In genomic region chr7:98284335-98285036, GRCh38 we compare ENCODE assay signal across 8 cellular contexts. TPM values are rescaled to one million over a fixed set of nuclear protein-coding genes. Genes with fewer than 3 reads are reported as not detected.
DNase-seq lines count a peak whose midpoint lies in the region; ATAC-seq, FAIRE-seq and TF ChIP-seq lines count a peak whose summit lies in the region.

No MANE protein-coding gene starts in this region.

- H3K36me3 Mint-ChIP-seq in CD8-positive, alpha-beta T cell: peaks cover 5% of the 10 kb centered on the region
- peaks cover 8% of the 10 kb centered on the region for H3K36me3 Mint-ChIP-seq in activated CD8-positive, alpha-beta T cell treated with anti-CD3 and anti-CD28 coated beads for 36 hours (ENCODE audit: low read depth)

- peaks cover 42% of the 10 kb centered on the region for H3K4me1 ChIP-seq in CD8-positive, alpha-beta T cell (ENCODE audit: insufficient read depth, low read length)
- peaks cover 47% of the 10 kb centered on the region for H3K4me1 ChIP-seq in PC-3 (ENCODE audit: insufficient read depth, low read length)
- peaks cover 38% of the 10 kb centered on the region for H3K4me1 ChIP-seq in endothelial cell of umbilical vein (ENCODE audit: control insufficient read depth, extremely low read depth, insufficient read depth, low read length)
- peaks cover 81% of the 10 kb centered on the region for H3K4me1 ChIP-seq in mononuclear cell (ENCODE audit: insufficient read depth, low read length)
- H3K4me1 ChIP-seq in upper lobe of right lung: peaks cover 55% of the 10 kb centered on the region

- no peak overlapping the region for H3K27ac ChIP-seq in CD8-positive, alpha-beta T cell (ENCODE audit: low read depth, low read length)
- H3K27ac ChIP-seq in PC-3 (ENCODE audit: low read length): peak overlapping the region; percentile 84
- peak overlapping the region; percentile 72 for H3K27ac ChIP-seq in endothelial cell of umbilical vein (ENCODE audit: insufficient read depth, low read depth, low read length)
- peak overlapping the region; percentile 96 for H3K27ac ChIP-seq in upper lobe of right lung

- dilution Hi-C loops in endothelial cell of umbilical vein (cut with MboI; ENCODE audit: extremely low pct_ligation_motif_present, low sequenced_read_pairs): no loop called here

- H3K79me2 ChIP-seq in PC-3 (ENCODE audit: low read length): peaks cover 77% of the 10 kb centered on the region
- peaks cover 76% of the 10 kb centered on the region for H3K79me2 ChIP-seq in endothelial cell of umbilical vein (ENCODE audit: control insufficient read depth, insufficient read depth, low read length)

- CTCF ChIA-PET in CD8-positive, alpha-beta T cell (lab: Charles Lee): interaction anchor here (1.3 kb wide), 1 partner anchor 10 kb away, joined by 3 read pairs; no protein-coding TSS in a partner anchor
- CTCF ChIA-PET in PC-3 (lab: Charles Lee): no interaction called here
- CTCF ChIA-PET in endothelial cell of umbilical vein (lab: Charles Lee): interaction anchor here (1.2 to 2.9 kb wide), 3 partner anchors 17 to 461 kb away, joined by 5 to 6 read pairs (median 6); no protein-coding TSS in a partner anchor
- CTCF ChIA-PET in activated CD8-positive, alpha-beta T cell treated with anti-CD3 and anti-CD28 coated beads for 36 hours (lab: Charles Lee): no interaction called here

- no peaks in the 10 kb centered on the region for H3K27me3 Mint-ChIP-seq in CD8-positive, alpha-beta T cell (ENCODE audit: low read depth)
- no peaks in the 10 kb centered on the region for H3K27me3 Mint-ChIP-seq in activated CD8-positive, alpha-beta T cell treated with anti-CD3 and anti-CD28 coated beads for 36 hours

- no peaks in the 10 kb centered on the region for H3K9me2 ChIP-seq in PC-3 (replicated peaks; ENCODE audit: low read length)

- BruUV-seq in PC-3 (replicated peaks; lab: Mats Ljungman, UMichigan) (TSS peak; percentile 9), endothelial cell of umbilical vein (replicated peaks; lab: Mats Ljungman, UMichigan) (no TSS peak)

- TF ChIP-seq POLR2A in endothelial cell of umbilical vein (IDR thresholded peaks at IDR 0.05; ENCODE audit: low read depth, low read length): peak; percentile 81

- DNase-seq in CD8-positive, alpha-beta T cell: no peak
- DNase-seq in PC-3 (peak; percentile 78), endothelial cell of umbilical vein (ENCODE audit: low read depth, low spot score) (peak; percentile 85), upper lobe of right lung (peak; percentile 93), NCI-H345 (lab: John Stamatoyannopoulos, UW) (no peak)
- DNase-seq in activated CD8-positive, alpha-beta T cell treated with anti-CD3 and anti-CD28 coated beads for 36 hours: no peak

- no peak for TF ChIP-seq CTCF in CD8-positive, alpha-beta T cell (IDR thresholded peaks at IDR 0.05)
- no peak for TF ChIP-seq CTCF in PC-3 (conservative IDR thresholded peaks at IDR 0.05; ENCODE audit: low read depth, low read length)
- no peak for TF ChIP-seq CTCF in endothelial cell of umbilical vein (IDR thresholded peaks at IDR 0.05; ENCODE audit: extremely low read depth in 1 of 2, insufficient read depth in 1 of 2, low read depth in 1 of 2, low read length in 2 of 2)
- TF ChIP-seq CTCF in upper lobe of right lung (IDR thresholded peaks at IDR 0.05): no peak
- TF ChIP-seq CTCF in activated CD8-positive, alpha-beta T cell treated with anti-CD3 and anti-CD28 coated beads for 36 hours (IDR thresholded peaks at IDR 0.05): no peak

- H4K20me1 ChIP-seq in PC-3 (ENCODE audit: low read length) (peaks cover 9% of the 10 kb centered on the region), endothelial cell of umbilical vein (replicated peaks; ENCODE audit: control insufficient read depth, extremely low read depth, insufficient read depth, low read length) (no peaks in the 10 kb centered on the region)

- no peak overlapping the region for H3K4me3 ChIP-seq in CD8-positive, alpha-beta T cell (ENCODE audit: low read depth, low read length)
- H3K4me3 ChIP-seq in PC-3 (ENCODE audit: low read length) (peak overlapping the region; percentile 97), endothelial cell of umbilical vein (replicated peaks in 1 of 3; ENCODE audit: insufficient read depth in 1 of 3, low read depth in 1 of 3, low read length in 3 of 3) (peak overlapping the region in 2 of 3 experiments; percentile 83 to 95), mononuclear cell (ENCODE audit: low read length) (peak overlapping the region; percentile 77), upper lobe of right lung (peak overlapping the region; percentile 88)

- peak overlapping the region; percentile 41 for H2AFZ ChIP-seq in PC-3 (ENCODE audit: low read length)
- H2AFZ ChIP-seq in endothelial cell of umbilical vein (ENCODE audit: low read depth, low read length): no peak overlapping the region

- H3K27me3 ChIP-seq in CD8-positive, alpha-beta T cell (ENCODE audit: insufficient read depth, low read length): no peaks in the 10 kb centered on the region
- H3K27me3 ChIP-seq in PC-3 (ENCODE audit: low read length) (no peaks in the 10 kb centered on the region), endothelial cell of umbilical vein (ENCODE audit: control insufficient read depth in 2 of 2, insufficient read depth in 2 of 2, low read length in 2 of 2) (no peaks in the 10 kb centered on the region), mononuclear cell (ENCODE audit: insufficient read depth, low read length) (no peaks in the 10 kb centered on the region), upper lobe of right lung (no peaks in the 10 kb centered on the region)

- no peaks in the 10 kb centered on the region for H3K36me3 ChIP-seq in CD8-positive, alpha-beta T cell (ENCODE audit: insufficient read depth, low read length)
- H3K36me3 ChIP-seq in PC-3 (ENCODE audit: low read depth, low read length) (no peaks in the 10 kb centered on the region; the same call in 1 of the 2 replicates), endothelial cell of umbilical vein (ENCODE audit: control insufficient read depth in 2 of 2, extremely low read depth in 1 of 2, insufficient read depth in 2 of 2, low read length in 2 of 2) (peaks cover 2 to 30% of the 10 kb centered on the region in 2 experiments), upper lobe of right lung (peaks cover 34% of the 10 kb centered on the region)

- H3K9me3 Mint-ChIP-seq in CD8-positive, alpha-beta T cell: no peaks in the 10 kb centered on the region
- H3K9me3 Mint-ChIP-seq in activated CD8-positive, alpha-beta T cell treated with anti-CD3 and anti-CD28 coated beads for 36 hours: no peaks in the 10 kb centered on the region

- POLR2A ChIA-PET in CD8-positive, alpha-beta T cell (lab: Charles Lee): no interaction called here
- POLR2A ChIA-PET in PC-3 (lab: Charles Lee; ENCODE audit: unreplicated experiment) (no interaction called here), endothelial cell of umbilical vein (lab: Charles Lee) (no interaction called here)
- POLR2A ChIA-PET in activated CD8-positive, alpha-beta T cell treated with anti-CD3 and anti-CD28 coated beads for 36 hours (lab: Charles Lee): interaction anchor here (0.8 to 1.3 kb wide), 2 partner anchors 15 to 32 kb away, joined by 4 read pairs; partner anchors contain the start of gene TECPR1

- H3K4me3 Mint-ChIP-seq in CD8-positive, alpha-beta T cell: peak overlapping the region; percentile 39
- no peak overlapping the region for H3K4me3 Mint-ChIP-seq in activated CD8-positive, alpha-beta T cell treated with anti-CD3 and anti-CD28 coated beads for 36 hours

- H3K9me1 ChIP-seq in endothelial cell of umbilical vein (replicated peaks; ENCODE audit: control insufficient read depth, extremely low read depth, insufficient read depth, low read length): no peaks in the 10 kb centered on the region

- no peaks in the 10 kb centered on the region for H3K9me3 ChIP-seq in CD8-positive, alpha-beta T cell (ENCODE audit: low read length)
- H3K9me3 ChIP-seq in PC-3 (ENCODE audit: low read length) (no peaks in the 10 kb centered on the region), endothelial cell of umbilical vein (replicated peaks; ENCODE audit: control insufficient read depth, insufficient read depth, low read length) (no peaks in the 10 kb centered on the region), mononuclear cell (ENCODE audit: low read depth, low read length) (no peaks in the 10 kb centered on the region), upper lobe of right lung (no peaks in the 10 kb centered on the region)

- peak; percentile 98 for FAIRE-seq in endothelial cell of umbilical vein (lab: Jason Lieb, UNC)

- no peak for ATAC-seq in CD8-positive, alpha-beta T cell
- peak; percentile 47 for ATAC-seq in PC-3
- peak; percentile 65 for ATAC-seq in upper lobe of right lung
- no peak for ATAC-seq in activated CD8-positive, alpha-beta T cell treated with anti-CD3 and anti-CD28 coated beads for 36 hours
- no peak for ATAC-seq in HG02571 (IDR thresholded peaks at IDR 0.05; ENCODE audit: unreplicated experiment)

- peak overlapping the region; percentile 100 for H3K4me2 ChIP-seq in PC-3 (ENCODE audit: low read length)
- H3K4me2 ChIP-seq in endothelial cell of umbilical vein (ENCODE audit: insufficient read depth, low read length): peak overlapping the region; percentile 87

- H3F3A ChIP-seq in PC-3 (ENCODE audit: low read length, unreplicated experiment): no peaks in the 10 kb centered on the region

- peaks cover 39% of the 10 kb centered on the region for H3K4me1 Mint-ChIP-seq in CD8-positive, alpha-beta T cell (ENCODE audit: low read depth)
- peaks cover 32% of the 10 kb centered on the region for H3K4me1 Mint-ChIP-seq in activated CD8-positive, alpha-beta T cell treated with anti-CD3 and anti-CD28 coated beads for 36 hours (ENCODE audit: low read depth)

- H3K9ac ChIP-seq in PC-3 (ENCODE audit: low read length): peak overlapping the region; percentile 97
- peak overlapping the region; percentile 59 for H3K9ac ChIP-seq in endothelial cell of umbilical vein (replicated peaks; ENCODE audit: extremely low read depth, insufficient read depth, low read length)

- H3K27ac Mint-ChIP-seq in CD8-positive, alpha-beta T cell: no peak overlapping the region
- H3K27ac Mint-ChIP-seq in activated CD8-positive, alpha-beta T cell treated with anti-CD3 and anti-CD28 coated beads for 36 hours: no peak overlapping the region

- intact Hi-C loops in CD8-positive, alpha-beta T cell (cut with DNase I, micrococcal nuclease): loop anchor here (5.0 to 10.0 kb wide), 5 partner anchors 50 to 1167 kb away; partner anchors contain the start of genes SDHAF3 (in 2 of the 2), SMURF1 (in 1 of the 2) and TRRAP (in 1 of the 2)
- intact Hi-C loops in PC-3 (cut with micrococcal nuclease) (loop anchor here (5.0 kb wide), 1 partner anchor 133 kb away; no protein-coding TSS in a partner anchor), endothelial cell of umbilical vein (cut with micrococcal nuclease) (loop anchor here (1.0 to 5.0 kb wide), 5 partner anchors 32 to 133 kb away; partner anchors contain the start of genes BAIAP2L1 and TECPR1), upper lobe of right lung (cut with DNase I) (no loop called here)
- intact Hi-C loops in activated CD8-positive, alpha-beta T cell treated with anti-CD3 and anti-CD28 coated beads for 36 hours (cut with micrococcal nuclease): no loop called here

RNA-seq across cellular contexts. Expression of gene BRI3, which starts 3.0 kb away (rescaled TPM):
- total RNA-seq in CD8-positive, alpha-beta T cell: 10 to 100 TPM; 70.6 to 70.8 TPM
- total RNA-seq in PC-3 (2014; rRNA removed) (52.5 and 55.0 TPM in 2 replicates), endothelial cell of umbilical vein (284 and 317 TPM in 2 replicates), mononuclear cell (38.8 TPM), upper lobe of right lung (530 TPM)
- polyA plus RNA-seq in endothelial cell of umbilical vein: 214 and 223 TPM in 2 replicates
- 168 and 172 TPM in 2 replicates for polyA plus RNA-seq in endothelial cell of umbilical vein (2011; cell fraction: cytosol; rRNA removed)
- 57.3 and 67.5 TPM in 2 replicates for polyA plus RNA-seq in endothelial cell of umbilical vein (2011; cell fraction: nucleus; rRNA removed)
- 224 and 245 TPM in 2 replicates for polyA plus RNA-seq in endothelial cell of umbilical vein (2012)
- polyA minus RNA-seq in endothelial cell of umbilical vein: 93.6 and 113 TPM in 2 replicates
- 39.4 TPM for polyA minus RNA-seq in endothelial cell of umbilical vein (2011; cell fraction: cytosol; rRNA and poly(A)+ RNA removed)
- 41.2 and 44.6 TPM in 2 replicates for polyA minus RNA-seq in endothelial cell of umbilical vein (2011; cell fraction: nucleus; rRNA and poly(A)+ RNA removed)
- total RNA-seq in activated CD8-positive, alpha-beta T cell treated with anti-CD3 and anti-CD28 coated beads for 36 hours: 10 to 100 TPM; 44.9 to 47.6 TPM

RNA-seq across cellular contexts. Expression of gene TECPR1, which starts 32.5 kb away (rescaled TPM):
- 10 to 100 TPM; 64.4 to 68.2 TPM for total RNA-seq in CD8-positive, alpha-beta T cell
- total RNA-seq in PC-3 (2014; rRNA removed) (9.4 and 11.5 TPM in 2 replicates), endothelial cell of umbilical vein (84.9 and 97.5 TPM in 2 replicates), mononuclear cell (29.8 TPM), upper lobe of right lung (55.2 TPM)
- polyA plus RNA-seq in endothelial cell of umbilical vein: 11.8 and 12.3 TPM in 2 replicates
- 10.2 and 11.5 TPM in 2 replicates for polyA plus RNA-seq in endothelial cell of umbilical vein (2011; cell fraction: cytosol; rRNA removed)
- 47.5 and 65.1 TPM in 2 replicates for polyA plus RNA-seq in endothelial cell of umbilical vein (2011; cell fraction: nucleus; rRNA removed)
- 30.2 and 32.1 TPM in 2 replicates for polyA plus RNA-seq in endothelial cell of umbilical vein (2012)
- 28.8 and 56.2 TPM in 2 replicates for polyA minus RNA-seq in endothelial cell of umbilical vein
- polyA minus RNA-seq in endothelial cell of umbilical vein (2011; cell fraction: cytosol; rRNA and poly(A)+ RNA removed): 4.0 TPM
- polyA minus RNA-seq in endothelial cell of umbilical vein (2011; cell fraction: nucleus; rRNA and poly(A)+ RNA removed): 28.0 and 44.2 TPM in 2 replicates
- 10 to 100 TPM; 25.6 to 25.7 TPM for total RNA-seq in activated CD8-positive, alpha-beta T cell treated with anti-CD3 and anti-CD28 coated beads for 36 hours

Comparison
In these comparisons a context has a peak if more than half of its experiments do, and no peak if none do; other contexts are left out.
1. ATAC-seq: peak in PC-3 (single experiment) and upper lobe of right lung (single experiment); none in CD8-positive, alpha-beta T cell (single experiment), activated CD8-positive, alpha-beta T cell treated with anti-CD3 and anti-CD28 coated beads for 36 hours (single experiment) and HG02571 (single experiment).
2. DNase-seq: peak in PC-3 (single experiment), endothelial cell of umbilical vein (single experiment) and upper lobe of right lung (single experiment); none in CD8-positive, alpha-beta T cell (0 of 7), activated CD8-positive, alpha-beta T cell treated with anti-CD3 and anti-CD28 coated beads for 36 hours (single experiment) and NCI-H345 (single experiment).
3. CTCF ChIA-PET loops: an anchor here in CD8-positive, alpha-beta T cell (1.3 kb wide) and endothelial cell of umbilical vein (1.2 to 2.9 kb wide); none called in PC-3 and activated CD8-positive, alpha-beta T cell treated with anti-CD3 and anti-CD28 coated beads for 36 hours.
4. intact Hi-C loops: an anchor here in CD8-positive, alpha-beta T cell (5.0 to 10.0 kb wide), PC-3 (5.0 kb wide) and endothelial cell of umbilical vein (1.0 to 5.0 kb wide); none called in upper lobe of right lung and activated CD8-positive, alpha-beta T cell treated with anti-CD3 and anti-CD28 coated beads for 36 hours.